In genomic region chr1:9466780-9467755, GRCh38 we compare ENCODE assay signal across 12 cellular contexts.
DNase-seq lines count a peak whose midpoint lies in the region; ATAC-seq and TF ChIP-seq lines count a peak whose summit lies in the region.
"Had no signal": no experiment of that assay in that cellular context is flagged by ENCODE, and none has a peak within 500 bp of the region (broad histone marks: within the 10 kb centered on the region; RNA-seq: fewer than 3 reads in every experiment).

No MANE protein-coding gene starts in this region.

- peaks cover 2% of the 10 kb centered on the region for H3K4me1 Mint-ChIP-seq in progenitor cell of endocrine pancreas (ENCODE audit: low read depth)
- peaks cover 13% of the 10 kb centered on the region for H3K4me1 Mint-ChIP-seq in Caco-2 (ENCODE audit: low read depth, unreplicated experiment)

- peaks cover 0 to 9% of the 10 kb centered on the region in 2 donors for H3K4me1 ChIP-seq in ascending aorta
- H3K4me1 ChIP-seq in left ventricle myocardium inferior: peaks cover 6% of the 10 kb centered on the region
- H3K4me1 ChIP-seq in Caco-2: no peaks in the 10 kb centered on the region
- H3K4me1 ChIP-seq: SJSA1 had no signal

- H3K4me3 ChIP-seq in BJ (ENCODE audit: low read depth, low read length): peak overlapping the region; percentile 14; the same call in 1 of the 2 replicates
- H3K4me3 ChIP-seq in ascending aorta: peak overlapping the region; percentile 18 to 42
- no peak overlapping the region for H3K4me3 ChIP-seq in left ventricle myocardium inferior
- no peak overlapping the region for H3K4me3 ChIP-seq in Caco-2 (ENCODE audit: low read depth, low read length)
- H3K4me3 ChIP-seq: SJSA1 had no signal

- peak overlapping the region; percentile 47 to 66 for H3K27ac ChIP-seq in ascending aorta
- H3K27ac ChIP-seq in left ventricle myocardium inferior (replicated peaks): peak overlapping the region; percentile 72
- H3K27ac ChIP-seq: SJSA1 had no signal

- intact Hi-C loops in ascending aorta (cut with DNase I): no loop called here
- intact Hi-C loops in left ventricle myocardium inferior (cut with micrococcal nuclease): no loop called here
- intact Hi-C loops in Caco-2 (cut with micrococcal nuclease; ENCODE audit: unreplicated experiment): no loop called here

- H3K36me3 ChIP-seq in BJ (ENCODE audit: control insufficient read depth, insufficient read depth, low read length): no peaks in the 10 kb centered on the region
- no peaks in the 10 kb centered on the region for H3K36me3 ChIP-seq in ascending aorta
- no peaks in the 10 kb centered on the region for H3K36me3 ChIP-seq in left ventricle myocardium inferior
- no peaks in the 10 kb centered on the region for H3K36me3 ChIP-seq in Caco-2 (ENCODE audit: control insufficient read depth, insufficient read depth, low read length)
- H3K36me3 ChIP-seq: SJSA1 had no signal

- ATAC-seq in GM21360 (IDR thresholded peaks at IDR 0.05; ENCODE audit: unreplicated experiment): no peak
- ATAC-seq: esophagus mucosa had no signal

- H3K27me3 ChIP-seq in BJ (ENCODE audit: control insufficient read depth, insufficient read depth, low read length) (peaks cover 7% of the 10 kb centered on the region), ascending aorta (no peaks in the 10 kb centered on the region), left ventricle myocardium inferior (ENCODE audit: low read depth) (peaks cover 16% of the 10 kb centered on the region), Caco-2 (replicated peaks; ENCODE audit: control insufficient read depth, insufficient read depth, low read length) (no peaks in the 10 kb centered on the region)
- H3K27me3 ChIP-seq: SJSA1 had no signal

- H3K27me3 Mint-ChIP-seq in progenitor cell of endocrine pancreas: peaks cover 28% of the 10 kb centered on the region
- no peaks in the 10 kb centered on the region for H3K27me3 Mint-ChIP-seq in Caco-2 (ENCODE audit: insufficient read depth, unreplicated experiment)

- H3K4me3 Mint-ChIP-seq in progenitor cell of endocrine pancreas (ENCODE audit: low read depth): no peak overlapping the region
- no peak overlapping the region for H3K4me3 Mint-ChIP-seq in Caco-2 (ENCODE audit: unreplicated experiment)

- POLR2A ChIA-PET in BJ (lab: Charles Lee): interaction anchor here (0.7 kb wide), 1 partner anchor 177 kb away, joined by 4 read pairs; no protein-coding TSS in a partner anchor
- POLR2A ChIA-PET in Caco-2 (lab: Charles Lee): no interaction called here

- no peak for TF ChIP-seq CTCF in BJ (IDR thresholded peaks at IDR 0.05; ENCODE audit: insufficient read depth, low read depth, low read length)
- TF ChIP-seq CTCF in ascending aorta (IDR thresholded peaks at IDR 0.05): no peak
- no peak for TF ChIP-seq CTCF in left ventricle myocardium inferior (IDR thresholded peaks at IDR 0.05; ENCODE audit: borderline replicate concordance)
- TF ChIP-seq CTCF in progenitor cell of endocrine pancreas (IDR thresholded peaks at IDR 0.05; ENCODE audit: unreplicated experiment): no peak
- TF ChIP-seq CTCF in Caco-2 (IDR thresholded peaks at IDR 0.05; ENCODE audit: insufficient read depth in 1 of 2, low read depth in 1 of 2, low read length in 1 of 2, severe bottlenecking in 1 of 2, unreplicated experiment in 1 of 2): no peak

- H3K9me3 ChIP-seq in ascending aorta (no peaks in the 10 kb centered on the region), left ventricle myocardium inferior (replicated peaks) (no peaks in the 10 kb centered on the region), Caco-2 (no peaks in the 10 kb centered on the region)
- H3K9me3 ChIP-seq: SJSA1 had no signal

- DNase-seq in BJ (ENCODE audit: low read depth) (peak; percentile 44), ascending aorta (ENCODE audit: low spot score in 2 of 2) (peak in 1 of 2 donors; percentile 84), left ventricle myocardium inferior (peak; percentile 26), progenitor cell of endocrine pancreas (ENCODE audit: low spot score, unreplicated experiment) (no peak), HCEC 1CT (no peak), Caco-2 (no peak), NCI-H1417 (lab: John Stamatoyannopoulos, UW) (no peak)
- DNase-seq: NCI-H526, trophoblast cell had no signal

- H3K36me3 Mint-ChIP-seq in progenitor cell of endocrine pancreas (ENCODE audit: insufficient read depth) (no peaks in the 10 kb centered on the region), Caco-2 (ENCODE audit: insufficient read depth, unreplicated experiment) (no peaks in the 10 kb centered on the region)

- BruUV-seq in Caco-2 (replicated peaks; lab: Mats Ljungman, UMichigan): no TSS peak

- no peaks in the 10 kb centered on the region for H3K9me3 Mint-ChIP-seq in progenitor cell of endocrine pancreas (ENCODE audit: low read depth)
- no peaks in the 10 kb centered on the region for H3K9me3 Mint-ChIP-seq in Caco-2 (ENCODE audit: unreplicated experiment)

- H3K27ac Mint-ChIP-seq in progenitor cell of endocrine pancreas (peak overlapping the region; percentile 38), Caco-2 (ENCODE audit: unreplicated experiment) (no peak overlapping the region)

- CTCF ChIA-PET in BJ (lab: Yijun Ruan, JAX): interaction anchor here (0.6 to 4.7 kb wide), 8 partner anchors 11 to 1787 kb away, joined by 3 to 31 read pairs (median 9); no protein-coding TSS in a partner anchor
- CTCF ChIA-PET in Caco-2 (lab: Charles Lee): no interaction called here

Comparison
In these comparisons a context has a peak if more than half of its experiments do, and no peak if none do; other contexts are left out.
1. DNase-seq: peak in BJ (single experiment) and left ventricle myocardium inferior (single experiment); none in progenitor cell of endocrine pancreas (single experiment), HCEC 1CT (single experiment), Caco-2 (0 of 2) and NCI-H1417 (0 of 3).
2. H3K4me3 ChIP-seq: peak in BJ (single experiment) and ascending aorta (2 of 2); none in left ventricle myocardium inferior (single experiment) and Caco-2 (single experiment).